In the genomic region with DNA sequence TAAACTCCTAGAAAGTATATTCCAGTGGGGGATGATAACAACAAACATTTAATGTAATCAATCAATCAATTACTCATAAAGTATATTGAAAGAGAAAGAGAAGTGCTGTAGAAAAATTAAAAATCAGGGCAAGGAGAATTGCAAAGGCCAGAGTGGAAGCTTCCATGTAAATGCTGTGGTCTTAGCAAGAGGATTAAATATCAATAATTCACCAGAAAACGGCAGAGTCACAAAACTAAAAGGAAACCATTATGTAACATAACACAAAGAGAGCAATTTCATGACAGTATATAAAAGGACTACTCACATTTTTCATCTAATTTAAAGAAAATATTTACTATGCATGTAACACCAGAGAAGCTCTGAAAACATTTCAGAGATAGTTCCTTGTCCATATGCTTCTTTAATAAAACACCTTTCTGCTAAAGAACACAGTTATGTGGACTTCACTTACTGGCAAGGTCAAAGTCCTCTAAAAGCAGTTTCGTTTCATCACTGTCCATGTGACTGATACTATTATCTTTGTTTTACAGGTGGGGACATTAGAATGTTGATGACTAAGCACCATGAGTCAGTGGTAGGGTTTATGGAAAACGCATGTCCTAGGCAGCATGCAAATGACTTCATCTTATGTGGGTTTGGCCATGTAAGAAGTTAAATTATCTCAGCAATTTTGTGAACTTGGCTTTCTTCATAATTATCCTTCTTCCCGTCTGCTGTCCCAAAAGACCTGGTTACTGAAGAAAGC, we compare ENCODE assay signal across 1 cellular context.
A peak's percentile ranks its signal among the peaks of the same experiment; 100 is the strongest.
TF ChIP-seq lines count a peak whose summit lies in the region.

No MANE protein-coding gene starts in this region.

TF ChIP-seq in K562, 482 proteins besides CTCF, POLR2A, EP300 and RAD21 (continued from another document):
- TF ChIP-seq, protein P1, sequence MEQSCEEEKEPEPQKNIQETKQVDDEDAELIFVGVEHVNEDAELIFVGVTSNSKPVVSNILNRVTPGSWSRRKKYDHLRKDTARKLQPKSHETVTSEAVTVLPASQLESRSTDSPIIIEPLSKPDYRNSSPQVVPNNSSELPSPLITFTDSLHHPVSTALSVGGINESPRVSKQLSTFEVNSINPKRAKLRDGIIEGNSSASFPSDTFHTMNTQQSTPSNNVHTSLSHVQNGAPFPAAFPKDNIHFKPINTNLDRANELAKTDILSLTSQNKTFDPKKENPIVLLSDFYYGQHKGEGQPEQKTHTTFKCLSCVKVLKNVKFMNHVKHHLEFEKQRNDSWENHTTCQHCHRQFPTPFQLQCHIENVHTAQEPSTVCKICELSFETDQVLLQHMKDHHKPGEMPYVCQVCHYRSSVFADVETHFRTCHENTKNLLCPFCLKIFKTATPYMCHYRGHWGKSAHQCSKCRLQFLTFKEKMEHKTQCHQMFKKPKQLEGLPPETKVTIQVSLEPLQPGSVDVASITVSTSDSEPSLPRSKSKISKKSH (CRISPR knock-in tag; IDR thresholded peaks at IDR 0.05), result no peak
- TF ChIP-seq, protein P2, sequence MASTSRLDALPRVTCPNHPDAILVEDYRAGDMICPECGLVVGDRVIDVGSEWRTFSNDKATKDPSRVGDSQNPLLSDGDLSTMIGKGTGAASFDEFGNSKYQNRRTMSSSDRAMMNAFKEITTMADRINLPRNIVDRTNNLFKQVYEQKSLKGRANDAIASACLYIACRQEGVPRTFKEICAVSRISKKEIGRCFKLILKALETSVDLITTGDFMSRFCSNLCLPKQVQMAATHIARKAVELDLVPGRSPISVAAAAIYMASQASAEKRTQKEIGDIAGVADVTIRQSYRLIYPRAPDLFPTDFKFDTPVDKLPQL (IDR thresholded peaks at IDR 0.05; ENCODE audit: extremely low read depth, insufficient read length), result no peak
- TF ChIP-seq KLF6 (CRISPR knock-in tag; IDR thresholded peaks at IDR 0.05; ENCODE audit: borderline replicate concordance), result no peak
- TF ChIP-seq, protein P3, sequence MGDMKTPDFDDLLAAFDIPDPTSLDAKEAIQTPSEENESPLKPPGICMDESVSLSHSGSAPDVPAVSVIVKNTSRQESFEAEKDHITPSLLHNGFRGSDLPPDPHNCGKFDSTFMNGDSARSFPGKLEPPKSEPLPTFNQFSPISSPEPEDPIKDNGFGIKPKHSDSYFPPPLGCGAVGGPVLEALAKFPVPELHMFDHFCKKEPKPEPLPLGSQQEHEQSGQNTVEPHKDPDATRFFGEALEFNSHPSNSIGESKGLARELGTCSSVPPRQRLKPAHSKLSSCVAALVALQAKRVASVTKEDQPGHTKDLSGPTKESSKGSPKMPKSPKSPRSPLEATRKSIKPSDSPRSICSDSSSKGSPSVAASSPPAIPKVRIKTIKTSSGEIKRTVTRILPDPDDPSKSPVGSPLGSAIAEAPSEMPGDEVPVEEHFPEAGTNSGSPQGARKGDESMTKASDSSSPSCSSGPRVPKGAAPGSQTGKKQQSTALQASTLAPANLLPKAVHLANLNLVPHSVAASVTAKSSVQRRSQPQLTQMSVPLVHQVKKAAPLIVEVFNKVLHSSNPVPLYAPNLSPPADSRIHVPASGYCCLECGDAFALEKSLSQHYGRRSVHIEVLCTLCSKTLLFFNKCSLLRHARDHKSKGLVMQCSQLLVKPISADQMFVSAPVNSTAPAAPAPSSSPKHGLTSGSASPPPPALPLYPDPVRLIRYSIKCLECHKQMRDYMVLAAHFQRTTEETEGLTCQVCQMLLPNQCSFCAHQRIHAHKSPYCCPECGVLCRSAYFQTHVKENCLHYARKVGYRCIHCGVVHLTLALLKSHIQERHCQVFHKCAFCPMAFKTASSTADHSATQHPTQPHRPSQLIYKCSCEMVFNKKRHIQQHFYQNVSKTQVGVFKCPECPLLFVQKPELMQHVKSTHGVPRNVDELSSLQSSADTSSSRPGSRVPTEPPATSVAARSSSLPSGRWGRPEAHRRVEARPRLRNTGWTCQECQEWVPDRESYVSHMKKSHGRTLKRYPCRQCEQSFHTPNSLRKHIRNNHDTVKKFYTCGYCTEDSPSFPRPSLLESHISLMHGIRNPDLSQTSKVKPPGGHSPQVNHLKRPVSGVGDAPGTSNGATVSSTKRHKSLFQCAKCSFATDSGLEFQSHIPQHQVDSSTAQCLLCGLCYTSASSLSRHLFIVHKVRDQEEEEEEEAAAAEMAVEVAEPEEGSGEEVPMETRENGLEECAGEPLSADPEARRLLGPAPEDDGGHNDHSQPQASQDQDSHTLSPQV (IDR thresholded peaks at IDR 0.05), result peak; percentile 69
- TF ChIP-seq POLR3G (IDR thresholded peaks at IDR 0.05; ENCODE audit: extremely low read depth, insufficient read length, insufficient replicate concordance), result no peak
- TF ChIP-seq MYC (IDR thresholded peaks at IDR 0.05; ENCODE audit: low read depth, low read length), result peak; percentile 79
- TF ChIP-seq MYC (CRISPR knock-in tag; IDR thresholded peaks at IDR 0.05; ENCODE audit: borderline replicate concordance, low read depth), result no peak
- TF ChIP-seq, protein P4, sequence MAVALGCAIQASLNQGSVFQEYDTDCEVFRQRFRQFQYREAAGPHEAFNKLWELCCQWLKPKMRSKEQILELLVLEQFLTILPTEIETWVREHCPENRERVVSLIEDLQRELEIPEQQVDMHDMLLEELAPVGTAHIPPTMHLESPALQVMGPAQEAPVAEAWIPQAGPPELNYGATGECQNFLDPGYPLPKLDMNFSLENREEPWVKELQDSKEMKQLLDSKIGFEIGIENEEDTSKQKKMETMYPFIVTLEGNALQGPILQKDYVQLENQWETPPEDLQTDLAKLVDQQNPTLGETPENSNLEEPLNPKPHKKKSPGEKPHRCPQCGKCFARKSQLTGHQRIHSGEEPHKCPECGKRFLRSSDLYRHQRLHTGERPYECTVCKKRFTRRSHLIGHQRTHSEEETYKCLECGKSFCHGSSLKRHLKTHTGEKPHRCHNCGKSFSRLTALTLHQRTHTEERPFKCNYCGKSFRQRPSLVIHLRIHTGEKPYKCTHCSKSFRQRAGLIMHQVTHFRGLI (CRISPR knock-in tag; IDR thresholded peaks at IDR 0.05), result no peak
- no peak for TF ChIP-seq ZBTB8A (IDR thresholded peaks at IDR 0.05; ENCODE audit: partially characterized antibody)
TF ChIP-seq in K562: peak in this region for 83.
